In genomic region chr7:12729112-12729511, GRCh38 we compare ENCODE assay signal across 9 cellular contexts. TPM values are rescaled to one million over a fixed set of nuclear protein-coding genes. Genes with fewer than 3 reads are reported as not detected.
A peak's percentile ranks its signal among the peaks of the same experiment; 100 is the strongest.
DNase-seq lines count a peak whose midpoint lies in the region; ATAC-seq and TF ChIP-seq lines count a peak whose summit lies in the region.
"Had no signal": no experiment of that assay in that cellular context is flagged by ENCODE, and none has a peak within 500 bp of the region (broad histone marks: within the 10 kb centered on the region; RNA-seq: fewer than 3 reads in every experiment).

No MANE protein-coding gene starts in this region.

- no peaks in the 10 kb centered on the region for H3K9me3 ChIP-seq in gastrocnemius medialis

- H3K4me1 Mint-ChIP-seq in activated T-helper 17 cell treated with anti-CD3 and anti-CD28 coated beads, Interleukin-2, amount 50 U/mL, for 72 hours = peaks cover 9% of the 10 kb centered on the region

- ATAC-seq in gastrocnemius medialis (peak in 1 of 2 donors; percentile 13), HG02610 (IDR thresholded peaks at IDR 0.05; ENCODE audit: unreplicated experiment) (no peak)
- ATAC-seq in activated T-helper 17 cell treated with anti-CD3 and anti-CD28 coated beads, Interleukin-2, amount 50 U/mL, for 72 hours (replicated peaks) = no peak

- H3K4me3 Mint-ChIP-seq in activated T-helper 17 cell treated with anti-CD3 and anti-CD28 coated beads, Interleukin-2, amount 50 U/mL, for 72 hours = no peak overlapping the region

- no peaks in the 10 kb centered on the region for H3K27me3 ChIP-seq in gastrocnemius medialis

- H3K9me3 Mint-ChIP-seq in activated T-helper 17 cell treated with anti-CD3 and anti-CD28 coated beads, Interleukin-2, amount 50 U/mL, for 72 hours = no peaks in the 10 kb centered on the region

- no peak for TF ChIP-seq CTCF in gastrocnemius medialis (IDR thresholded peaks at IDR 0.05 in 4 of 5, conservative IDR thresholded peaks at IDR 0.05 in 1 of 5)

- H3K27ac ChIP-seq in gastrocnemius medialis = peak overlapping the region; percentile 14 to 81 (median 48)
- H3K27ac ChIP-seq: KMS-11 had no signal

- peaks cover 33 to 40% of the 10 kb centered on the region in 2 donors for H3K4me1 ChIP-seq in gastrocnemius medialis

- H3K4me3 ChIP-seq in gastrocnemius medialis = peak overlapping the region in 2 of 4 donors; percentile 5 to 10

- no peak for TF ChIP-seq POLR2A in gastrocnemius medialis (IDR thresholded peaks at IDR 0.05)

- in situ Hi-C loops in gastrocnemius medialis (cut with MboI; ENCODE audit: low sequenced_read_pairs in 4 of 4) = no loop called here

- H3K27me3 Mint-ChIP-seq in activated T-helper 17 cell treated with anti-CD3 and anti-CD28 coated beads, Interleukin-2, amount 50 U/mL, for 72 hours = no peaks in the 10 kb centered on the region

- DNase-seq in LHCN-M2 (ENCODE audit: low read depth) = peak; percentile 40
- DNase-seq in RPMI8226 = peak; percentile 97
- peak; percentile 19 to 82 (median 49) for DNase-seq in head of caudate nucleus
- peak; percentile 54 to 55 for DNase-seq in gastrocnemius medialis
- DNase-seq in SK-N-DZ (ENCODE audit: low spot score) = no peak
- DNase-seq in dedifferentiated amniotic fluid mesenchymal stem cell (ENCODE audit: extremely low spot score) = no peak

- intact Hi-C loops in head of caudate nucleus (cut with DNase I) = no loop called here
- intact Hi-C loops in gastrocnemius medialis (cut with DNase I; ENCODE audit: low total_unique reads) = no loop called here

- no peaks in the 10 kb centered on the region for H3K36me3 Mint-ChIP-seq in activated T-helper 17 cell treated with anti-CD3 and anti-CD28 coated beads, Interleukin-2, amount 50 U/mL, for 72 hours (ENCODE audit: low read depth)

- no peak overlapping the region for H3K27ac Mint-ChIP-seq in activated T-helper 17 cell treated with anti-CD3 and anti-CD28 coated beads, Interleukin-2, amount 50 U/mL, for 72 hours

- no peaks in the 10 kb centered on the region for H3K36me3 ChIP-seq in gastrocnemius medialis

RNA-seq across cellular contexts. Expression of gene ARL4A, which starts 41.7 kb away (rescaled TPM):
- total RNA-seq in LHCN-M2 (2014; rRNA removed) = 37.0 and 38.3 TPM in 2 replicates
- 16.6 TPM for polyA plus RNA-seq in LHCN-M2 (2012)
- 10 to 100 TPM in 2 of 4 donors, 1 to 10 TPM in 2; 8.6 to 20.4 (median 14.2) TPM for total RNA-seq in gastrocnemius medialis
- 10 to 100 TPM; 12.4 to 17.0 TPM for total RNA-seq in activated T-helper 17 cell treated with anti-CD3 and anti-CD28 coated beads, Interleukin-2, amount 50 U/mL, for 72 hours
- polyA plus RNA-seq in SK-N-DZ (2014; cell fraction: cytosol; rRNA removed) = 6.1 and 10.7 TPM in 2 replicates
- 3.8 and 8.4 TPM in 2 replicates for polyA plus RNA-seq in SK-N-DZ (2014; cell fraction: nucleus; rRNA removed)

Comparison
In these comparisons a context has a peak if more than half of its experiments do, and no peak if none do; other contexts are left out.
1. DNase-seq: peak in LHCN-M2 (single experiment), RPMI8226 (single experiment), head of caudate nucleus (42 of 42) and gastrocnemius medialis (2 of 2); none in SK-N-DZ (single experiment) and dedifferentiated amniotic fluid mesenchymal stem cell (single experiment).